1 cellular context compared by ENCODE assay signal in the genomic region with DNA sequence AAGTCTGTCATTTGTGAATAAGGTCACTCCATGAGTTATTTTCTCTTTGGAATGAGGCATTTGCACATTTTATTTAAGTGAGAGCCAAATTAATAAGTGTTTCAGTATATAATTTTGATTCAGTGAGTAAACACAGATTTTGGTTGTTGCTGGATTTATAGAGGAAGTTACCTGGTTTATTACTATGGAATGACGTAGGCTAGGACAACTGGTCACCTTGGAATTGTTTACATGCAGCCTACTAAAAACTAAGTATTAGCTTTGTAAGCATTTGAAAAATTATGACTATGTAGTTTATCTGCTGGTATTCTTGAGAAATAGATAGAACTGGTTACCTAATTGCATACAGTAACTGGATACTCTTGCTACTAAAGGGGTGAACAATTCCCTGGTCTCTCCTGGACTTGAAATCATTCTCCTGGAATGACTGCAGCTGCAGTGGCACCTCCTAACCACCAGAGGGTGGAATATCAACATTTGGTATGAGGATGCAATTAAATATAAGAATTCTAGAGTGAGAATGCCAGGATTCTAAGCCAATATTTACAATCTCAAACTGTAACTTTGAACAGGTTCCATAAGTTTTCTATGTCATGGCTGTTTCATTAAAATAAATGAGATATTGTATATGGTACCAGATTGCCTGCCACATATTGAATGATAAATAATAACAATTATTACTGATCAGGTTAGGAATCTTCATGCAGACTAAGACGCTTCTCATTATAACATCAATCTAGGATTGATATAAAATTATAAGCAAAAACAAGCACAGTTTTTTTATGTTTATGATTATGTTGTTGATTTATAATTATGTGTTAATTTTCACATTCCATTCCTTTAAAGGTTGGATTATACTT.
TF ChIP-seq lines count a peak whose summit lies in the region.

No MANE protein-coding gene starts in this region.

TF ChIP-seq in HepG2, 621 proteins besides CTCF, POLR2A, EP300 and RAD21:
- TF ChIP-seq STAG1 (CRISPR knock-in tag; IDR thresholded peaks at IDR 0.05): peak; percentile 25; the same call in 1 of the 2 replicates
- no peak for TF ChIP-seq HCFC1 (IDR thresholded peaks at IDR 0.05; ENCODE audit: low read depth, low read length)
- peak; percentile 24; the same call in 1 of the 2 replicates for TF ChIP-seq SMC3 (IDR thresholded peaks at IDR 0.05; ENCODE audit: low read length)
- no peak for TF ChIP-seq ZBTB38 (CRISPR knock-in tag; IDR thresholded peaks at IDR 0.05)
